ENCODE assay signal across 22 cellular contexts in the genomic region with DNA sequence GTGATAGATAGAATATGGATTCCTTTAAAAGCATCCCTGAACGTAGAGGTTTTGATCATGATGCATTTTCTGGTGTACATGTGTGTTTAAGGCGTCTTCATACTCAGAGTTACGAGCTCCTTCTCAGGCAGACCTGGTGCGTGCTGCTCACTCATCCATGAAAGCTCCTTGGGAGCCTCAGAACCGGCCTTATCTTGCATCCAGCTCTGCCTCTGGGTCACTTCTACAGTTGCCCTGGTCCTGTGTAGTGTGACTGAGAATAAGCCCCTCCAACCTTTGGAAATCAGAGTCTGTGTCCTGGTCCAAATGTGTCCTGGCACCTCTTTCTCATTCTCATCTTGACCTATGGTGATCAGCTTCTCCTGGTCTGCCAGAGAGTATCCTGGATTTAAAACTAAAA. TPM values are rescaled to one million over a fixed set of nuclear protein-coding genes. Genes with fewer than 3 reads are reported as not detected.
A peak's percentile ranks its signal among the peaks of the same experiment; 100 is the strongest.
DNase-seq lines count a peak whose midpoint lies in the region; ATAC-seq and TF ChIP-seq lines count a peak whose summit lies in the region.
"Had no signal": no experiment of that assay in that cellular context is flagged by ENCODE, and none has a peak within 500 bp of the region (broad histone marks: within the 10 kb centered on the region; RNA-seq: fewer than 3 reads in every experiment).

No MANE protein-coding gene starts in this region.

- no peak for ATAC-seq in upper lobe of right lung
- ATAC-seq: HCT116 had no signal

- H3K27me3 Mint-ChIP-seq in activated CD4-positive, alpha-beta T cell treated with anti-CD3 and anti-CD28 coated beads, Interleukin-2, amount 10 ng/mL, durations not matched to agents 24 days and 14 days = no peaks in the 10 kb centered on the region
- H3K27me3 Mint-ChIP-seq: CD4-positive, alpha-beta memory T cell had no signal

- peaks cover 12% of the 10 kb centered on the region for H3K4me1 ChIP-seq in upper lobe of right lung

- no peak overlapping the region for H3K4me3 Mint-ChIP-seq in activated CD4-positive, alpha-beta T cell treated with anti-CD3 and anti-CD28 coated beads, Interleukin-2, amount 10 ng/mL, durations not matched to agents 24 days and 14 days
- H3K4me3 Mint-ChIP-seq: CD14-positive monocyte; CD4-positive, alpha-beta memory T cell; HFFc6 had no signal

- H3K9me3 ChIP-seq in upper lobe of right lung = no peaks in the 10 kb centered on the region
- H3K9me3 ChIP-seq: BLaER1 had no signal

- no peaks in the 10 kb centered on the region for H3K9me3 Mint-ChIP-seq in activated CD4-positive, alpha-beta T cell treated with anti-CD3 and anti-CD28 coated beads, Interleukin-2, amount 10 ng/mL, durations not matched to agents 24 days and 14 days
- H3K9me3 Mint-ChIP-seq: CD14-positive monocyte, HFFc6 had no signal

- peak overlapping the region; percentile 62 for H3K27ac ChIP-seq in upper lobe of right lung
- H3K27ac ChIP-seq: BLaER1, HL-60 had no signal

- H3K4me3 ChIP-seq in upper lobe of right lung = no peak overlapping the region
- H3K4me3 ChIP-seq: BLaER1 had no signal

- no peaks in the 10 kb centered on the region for H3K36me3 ChIP-seq in upper lobe of right lung
- H3K36me3 ChIP-seq: BLaER1 had no signal

- DNase-seq in activated CD4-positive, alpha-beta T cell treated with anti-CD3 and anti-CD28 coated beads, Interleukin-2, amount 10 ng/mL, durations not matched to agents 24 days and 14 days = no peak
- DNase-seq in activated CD4-positive, alpha-beta T cell treated with anti-CD3 and anti-CD28 coated beads, Interleukin-2, amount 50 U/mL, for 4 hours = no peak
- DNase-seq in islet precursor cell = peak; percentile 39
- no peak for DNase-seq in upper lobe of right lung
- DNase-seq in NCI-H2081 treated with DMSO at 0.1 percent for 48 hours (lab: John Stamatoyannopoulos, UW) = no peak
- no peak for DNase-seq in activated T-cell treated with anti-CD3 and anti-CD28 coated beads for 4 hours
- no peak for DNase-seq in HUDEP-2 (lab: John Stamatoyannopoulos, UW; ENCODE audit: unreplicated experiment in 76 of 76)
- DNase-seq: 8988T; CD4-positive, alpha-beta memory T cell; DMS153; DMS79; GDM1; GOT3; H7; HFFc6 had no signal

- H3K27ac Mint-ChIP-seq in activated CD4-positive, alpha-beta T cell treated with anti-CD3 and anti-CD28 coated beads, Interleukin-2, amount 10 ng/mL, durations not matched to agents 24 days and 14 days = peak overlapping the region; percentile 11

- peaks cover 2% of the 10 kb centered on the region for H3K4me1 Mint-ChIP-seq in activated CD4-positive, alpha-beta T cell treated with anti-CD3 and anti-CD28 coated beads, Interleukin-2, amount 10 ng/mL, durations not matched to agents 24 days and 14 days
- H3K4me1 Mint-ChIP-seq: CD4-positive, alpha-beta memory T cell had no signal

- intact Hi-C loops in activated CD4-positive, alpha-beta T cell treated with anti-CD3 and anti-CD28 coated beads, Interleukin-2, amount 10 ng/mL, durations not matched to agents 24 days and 14 days (cut with micrococcal nuclease) = no loop called here
- intact Hi-C loops in upper lobe of right lung (cut with DNase I) = no loop called here

- peaks cover 2% of the 10 kb centered on the region for H3K36me3 Mint-ChIP-seq in activated CD4-positive, alpha-beta T cell treated with anti-CD3 and anti-CD28 coated beads, Interleukin-2, amount 10 ng/mL, durations not matched to agents 24 days and 14 days (ENCODE audit: low read depth)

- no peak for TF ChIP-seq CTCF in upper lobe of right lung (IDR thresholded peaks at IDR 0.05)

- no peaks in the 10 kb centered on the region for H3K27me3 ChIP-seq in upper lobe of right lung
- H3K27me3 ChIP-seq: BLaER1 had no signal

RNA-seq across cellular contexts. Expression of a gene that starts 17.3 kb away (rescaled TPM):
- total RNA-seq in activated CD4-positive, alpha-beta T cell treated with anti-CD3 and anti-CD28 coated beads, Interleukin-2, amount 10 ng/mL, durations not matched to agents 24 days and 14 days = not detected in 2 replicates
- 41.5 TPM for total RNA-seq in upper lobe of right lung
- total RNA-seq: A673; CD4-positive, alpha-beta memory T cell; Daoy; H7; HT1080 had no signal

RNA-seq across cellular contexts. Expression of a gene that starts 52.3 kb away (rescaled TPM):
- 20.4 and 23.2 TPM in 2 replicates for total RNA-seq in activated CD4-positive, alpha-beta T cell treated with anti-CD3 and anti-CD28 coated beads, Interleukin-2, amount 10 ng/mL, durations not matched to agents 24 days and 14 days
- 84.5 TPM for total RNA-seq in upper lobe of right lung

Comparison
In these comparisons a context has a peak if more than half of its experiments do, and no peak if none do; other contexts are left out.
1. RNA of a gene that starts 17.3 kb away (total RNA-seq): 41.5 TPM in upper lobe of right lung (single experiment); not detected in activated CD4-positive, alpha-beta T cell treated with anti-CD3 and anti-CD28 coated beads, Interleukin-2, amount 10 ng/mL, durations not matched to agents 24 days and 14 days; every median in the first group is over 10 times any median in the second.